Comparison of ENCODE assay signal across 15 cellular contexts in the genomic region with DNA sequence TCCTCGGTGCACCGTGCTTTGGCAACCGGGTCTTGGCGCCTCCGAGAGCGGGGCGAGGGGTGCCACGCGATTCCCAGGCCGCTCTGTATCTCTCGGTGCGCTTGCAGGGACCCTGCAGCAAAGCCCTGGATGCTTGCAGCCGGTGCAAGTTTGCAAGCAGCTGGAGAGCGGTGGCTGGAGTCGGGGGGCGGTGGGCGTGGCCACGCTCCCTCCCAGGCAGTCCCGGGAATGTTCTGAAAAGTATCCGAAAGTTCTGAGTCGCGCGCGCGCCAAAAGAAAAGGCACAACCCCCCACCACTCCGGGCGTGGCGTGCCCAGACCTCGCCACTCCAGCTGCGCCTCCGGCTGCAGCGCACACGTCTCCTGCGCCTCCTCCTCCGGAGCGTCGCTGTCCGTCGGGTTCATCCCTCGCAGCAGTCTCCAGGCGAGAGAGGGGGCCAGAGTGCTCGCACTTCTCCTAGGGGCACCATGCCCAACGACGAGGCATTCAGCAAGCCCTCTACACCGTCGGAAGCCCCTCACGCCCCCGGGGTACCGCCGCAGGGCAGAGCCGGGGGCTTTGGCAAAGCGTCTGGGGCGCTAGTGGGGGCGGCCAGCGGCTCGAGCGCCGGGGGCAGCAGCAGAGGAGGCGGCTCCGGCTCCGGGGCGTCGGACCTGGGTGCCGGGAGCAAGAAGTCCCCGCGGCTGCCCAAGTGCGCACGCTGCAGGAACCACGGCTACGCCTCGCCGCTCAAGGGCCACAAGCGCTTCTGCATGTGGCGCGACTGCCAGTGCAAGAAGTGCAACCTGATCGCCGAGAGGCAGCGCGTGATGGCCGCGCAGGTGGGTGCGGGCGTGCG. TPM values are rescaled to one million over a fixed set of nuclear protein-coding genes. Genes with fewer than 3 reads are reported as not detected.
DNase-seq lines count a peak whose midpoint lies in the region; ATAC-seq and TF ChIP-seq lines count a peak whose summit lies in the region.
"Had no signal": no experiment of that assay in that cellular context is flagged by ENCODE, and none has a peak within 500 bp of the region (broad histone marks: within the 10 kb centered on the region; RNA-seq: fewer than 3 reads in every experiment).

TSS of gene DMRT1 (plus strand) at position 327 of the 839 bp plus-strand sequence. CDS start at position 469, 142 bp downstream.

- no peaks in the 10 kb centered on the region for H3K9me3 ChIP-seq in RWPE2 (ENCODE audit: severe bottlenecking)
- no peaks in the 10 kb centered on the region for H3K9me3 ChIP-seq in upper lobe of right lung
- H3K9me3 ChIP-seq: Peyer's patch had no signal

- intact Hi-C loops in upper lobe of right lung (cut with DNase I) (no loop called here), CD14-positive monocyte (cut with micrococcal nuclease) (no loop called here)

- H3K27ac ChIP-seq in RWPE2 (ENCODE audit: poor library complexity, severe bottlenecking) (no peak within 1 kb of the TSS), upper lobe of right lung (no peak within 1 kb of the TSS)
- H3K27ac ChIP-seq: Peyer's patch had no signal

- POLR2A ChIA-PET in activated naive CD8-positive, alpha-beta T cell treated with anti-CD3 and anti-CD28 coated beads, Interleukin-2, amount 10 ng/mL, durations not matched to agents 7 days and 5 days (lab: Charles Lee): no interaction called here

- H3K27ac Mint-ChIP-seq in activated naive CD8-positive, alpha-beta T cell treated with anti-CD3 and anti-CD28 coated beads, Interleukin-2, amount 10 ng/mL, durations not matched to agents 7 days and 5 days: no peak within 1 kb of the TSS
- no peak within 1 kb of the TSS for H3K27ac Mint-ChIP-seq in activated naive CD8-positive, alpha-beta T cell treated with anti-CD3 and anti-CD28 coated beads for 36 hours
- H3K27ac Mint-ChIP-seq in CD14-positive monocyte: peak within 1 kb of the TSS in 1 of 7 donors; percentile 8
- H3K27ac Mint-ChIP-seq: activated T-cell treated with anti-CD3 and anti-CD28 coated beads, Interleukin-2, amount 50 U/mL, for 24 hours; stimulated activated naive CD8-positive, alpha-beta T cell treated with anti-CD3 and anti-CD28 coated beads, Interleukin-15, Interleukin-2, amounts not matched to agents 100 ng/mL and 50 ng/mL, for 24 hours had no signal

- peaks cover 5% of the 10 kb centered on the region for H3K4me1 Mint-ChIP-seq in activated naive CD8-positive, alpha-beta T cell treated with anti-CD3 and anti-CD28 coated beads, Interleukin-2, amount 10 ng/mL, durations not matched to agents 7 days and 5 days
- peaks cover 9% of the 10 kb centered on the region for H3K4me1 Mint-ChIP-seq in activated naive CD8-positive, alpha-beta T cell treated with anti-CD3 and anti-CD28 coated beads for 36 hours
- H3K4me1 Mint-ChIP-seq in CD14-positive monocyte: no peaks in the 10 kb centered on the region

- H3K27me3 ChIP-seq in RWPE2 (ENCODE audit: insufficient read depth, poor library complexity, severe bottlenecking): peaks cover 54% of the 10 kb centered on the region
- peaks cover 61% of the 10 kb centered on the region for H3K27me3 ChIP-seq in upper lobe of right lung

- H3K36me3 Mint-ChIP-seq in activated naive CD8-positive, alpha-beta T cell treated with anti-CD3 and anti-CD28 coated beads, Interleukin-2, amount 10 ng/mL, durations not matched to agents 7 days and 5 days: no peaks in the 10 kb centered on the region
- no peaks in the 10 kb centered on the region for H3K36me3 Mint-ChIP-seq in activated naive CD8-positive, alpha-beta T cell treated with anti-CD3 and anti-CD28 coated beads for 36 hours
- no peaks in the 10 kb centered on the region for H3K36me3 Mint-ChIP-seq in CD14-positive monocyte

- no peak within 1 kb of the TSS for H3K4me3 Mint-ChIP-seq in activated naive CD8-positive, alpha-beta T cell treated with anti-CD3 and anti-CD28 coated beads, Interleukin-2, amount 10 ng/mL, durations not matched to agents 7 days and 5 days
- H3K4me3 Mint-ChIP-seq in activated naive CD8-positive, alpha-beta T cell treated with anti-CD3 and anti-CD28 coated beads for 36 hours: no peak within 1 kb of the TSS
- H3K4me3 Mint-ChIP-seq in CD14-positive monocyte: peak within 1 kb of the TSS in 1 of 2 donors; percentile 76
- H3K4me3 Mint-ChIP-seq: stimulated activated naive CD8-positive, alpha-beta T cell treated with anti-CD3 and anti-CD28 coated beads, Interleukin-15, Interleukin-2, amounts not matched to agents 100 ng/mL and 50 ng/mL, for 24 hours had no signal

- H3K9me3 Mint-ChIP-seq in activated naive CD8-positive, alpha-beta T cell treated with anti-CD3 and anti-CD28 coated beads, Interleukin-2, amount 10 ng/mL, durations not matched to agents 7 days and 5 days: no peaks in the 10 kb centered on the region
- H3K9me3 Mint-ChIP-seq in activated naive CD8-positive, alpha-beta T cell treated with anti-CD3 and anti-CD28 coated beads for 36 hours: no peaks in the 10 kb centered on the region
- peaks cover 0 to 4% (median 2%) of the 10 kb centered on the region in 7 donors for H3K9me3 Mint-ChIP-seq in CD14-positive monocyte
- H3K9me3 Mint-ChIP-seq: activated T-cell treated with anti-CD3 and anti-CD28 coated beads, Interleukin-2, amount 50 U/mL, for 24 hours; stimulated activated naive CD8-positive, alpha-beta T cell treated with anti-CD3 and anti-CD28 coated beads, Interleukin-15, Interleukin-2, amounts not matched to agents 100 ng/mL and 50 ng/mL, for 24 hours had no signal

- no peak for ATAC-seq in activated naive CD8-positive, alpha-beta T cell treated with anti-CD3 and anti-CD28 coated beads, Interleukin-2, amount 10 ng/mL, durations not matched to agents 7 days and 5 days (ENCODE audit: low read depth)
- ATAC-seq in RWPE2 (ENCODE audit: low read depth) (0 out of 3 replicates have a peak, but pooled peaks have one; percentile 42), upper lobe of right lung (peak; percentile 36)

- no peaks in the 10 kb centered on the region; the same call in 1 of the 2 replicates for H3K36me3 ChIP-seq in RWPE2 (ENCODE audit: low read depth)
- H3K36me3 ChIP-seq in upper lobe of right lung: no peaks in the 10 kb centered on the region
- H3K36me3 ChIP-seq: Peyer's patch had no signal

- H3K4me3 ChIP-seq in RWPE2 (ENCODE audit: severe bottlenecking) (no peak within 1 kb of the TSS), upper lobe of right lung (no peak within 1 kb of the TSS)
- H3K4me3 ChIP-seq: Peyer's patch had no signal

- TF ChIP-seq CTCF in RWPE2 (IDR thresholded peaks at IDR 0.05; ENCODE audit: poor library complexity, severe bottlenecking) (no peak), upper lobe of right lung (IDR thresholded peaks at IDR 0.05) (no peak), CD14-positive monocyte (IDR thresholded peaks at IDR 0.05) (no peak)

- DNase-seq in activated naive CD8-positive, alpha-beta T cell treated with anti-CD3 and anti-CD28 coated beads, Interleukin-2, amount 10 ng/mL, durations not matched to agents 7 days and 5 days: peak; percentile 38
- no peak for DNase-seq in activated naive CD8-positive, alpha-beta T cell treated with anti-CD3 and anti-CD28 coated beads for 36 hours
- no peak for DNase-seq in RWPE2 (ENCODE audit: low spot score)
- DNase-seq in iPS-NIHi11 (ENCODE audit: low spot score): peak; percentile 68
- DNase-seq in upper lobe of right lung: peak; percentile 67
- DNase-seq in A172 (ENCODE audit: low spot score): no peak
- DNase-seq in hypothalamus (lab: John Stamatoyannopoulos, UW): no peak
- DNase-seq in CD14-positive monocyte (ENCODE audit: low spot score): no peak
- DNase-seq: activated T-cell treated with anti-CD3 and anti-CD28 coated beads, Interleukin-2, amount 50 U/mL, for 24 hours; NCI-H1092 treated with DMSO at 0.1 percent for 48 hours; Peyer's patch; stimulated activated CD4-positive, alpha-beta T cell treated with anti-CD3 and anti-CD28 coated beads, Interleukin-2, amount 100 ng/mL, for 48 hours had no signal

- H3K4me1 ChIP-seq in RWPE2 (ENCODE audit: insufficient read depth, poor library complexity, severe bottlenecking) (no peaks in the 10 kb centered on the region), upper lobe of right lung (peaks cover 5% of the 10 kb centered on the region)

- peaks cover 71% of the 10 kb centered on the region for H3K27me3 Mint-ChIP-seq in activated naive CD8-positive, alpha-beta T cell treated with anti-CD3 and anti-CD28 coated beads, Interleukin-2, amount 10 ng/mL, durations not matched to agents 7 days and 5 days
- peaks cover 82% of the 10 kb centered on the region for H3K27me3 Mint-ChIP-seq in activated naive CD8-positive, alpha-beta T cell treated with anti-CD3 and anti-CD28 coated beads for 36 hours
- peaks cover 72 to 87% (median 74%) of the 10 kb centered on the region in 3 donors for H3K27me3 Mint-ChIP-seq in CD14-positive monocyte (ENCODE audit: low read depth in 3 of 3)

RNA-seq across cellular contexts. Expression of gene DMRT1, which starts in this region (rescaled TPM):
- not detected for total RNA-seq in activated naive CD8-positive, alpha-beta T cell treated with anti-CD3 and anti-CD28 coated beads, Interleukin-2, amount 10 ng/mL, durations not matched to agents 7 days and 5 days
- not detected for total RNA-seq in activated naive CD8-positive, alpha-beta T cell treated with anti-CD3 and anti-CD28 coated beads for 36 hours
- not detected for total RNA-seq in upper lobe of right lung
- total RNA-seq in A172 (2014; rRNA removed; shearing (Covaris generic)): 0.46 and 0.78 TPM in 2 replicates
- polyA plus RNA-seq in CD14-positive monocyte: not detected
- total RNA-seq: osteocyte, Peyer's patch had no signal
- polyA plus RNA-seq: esophagus had no signal

Comparison
In these comparisons a context has a peak if more than half of its experiments do, and no peak if none do; other contexts are left out.
1. Peak in DNase-seq in activated naive CD8-positive, alpha-beta T cell treated with anti-CD3 and anti-CD28 coated beads, Interleukin-2, amount 10 ng/mL, durations not matched to agents 7 days and 5 days; RNA of the gene not detected or under 1 TPM.
2. Peak in DNase-seq and ATAC-seq in upper lobe of right lung; RNA of the gene not detected or under 1 TPM.